ENCODE assay signal across 8 cellular contexts in genomic region chrX:50204364-50204899, GRCh38. TPM values are rescaled to one million over a fixed set of nuclear protein-coding genes. Genes with fewer than 3 reads are reported as not detected.
DNase-seq lines count a peak whose midpoint lies in the region; ATAC-seq and TF ChIP-seq lines count a peak whose summit lies in the region.

CCNB3 (plus strand) TSS chrX:50204765; CDS start chrX:50285164, 80,399 bp downstream.

- no peak for TF ChIP-seq POLR2A in testis (IDR thresholded peaks at IDR 0.05)

- in situ Hi-C loops in GM23248 (cut with MboI): no loop called here

- H3K27me3 ChIP-seq in GM23248 (replicated peaks; ENCODE audit: insufficient read depth) (no peaks in the 10 kb centered on the region), KMS-11 (ENCODE audit: insufficient read depth, low read depth) (no peaks in the 10 kb centered on the region), testis (no peaks in the 10 kb centered on the region)

- no peaks in the 10 kb centered on the region for H3K9me2 ChIP-seq in GM23248 (ENCODE audit: insufficient read depth)

- H3K4me3 ChIP-seq in GM23248 (peak within 1 kb of the TSS; percentile 66), KMS-11 (IDR thresholded peaks at IDR 0.05; ENCODE audit: insufficient read depth, low read depth, low read length) (no peak within 1 kb of the TSS), foreskin fibroblast (ENCODE audit: low read depth in 1 of 2, low read length in 2 of 2) (peak within 1 kb of the TSS; percentile 33 to 46), testis (peak within 1 kb of the TSS in 1 of 2 donors; percentile 39)

- H3K36me3 ChIP-seq in ES-I3 (ENCODE audit: insufficient read depth, low read length) (no peaks in the 10 kb centered on the region; the same call in 1 of the 2 replicates), GM23248 (ENCODE audit: low read depth) (no peaks in the 10 kb centered on the region), KMS-11 (ENCODE audit: insufficient read depth) (no peaks in the 10 kb centered on the region), testis (ENCODE audit: low read depth, missing control alignments) (no peaks in the 10 kb centered on the region)

- H3K79me2 ChIP-seq in GM23248 (ENCODE audit: insufficient read depth) (no peaks in the 10 kb centered on the region), KMS-11 (ENCODE audit: insufficient read depth, low read depth) (no peaks in the 10 kb centered on the region)

- H3K27ac ChIP-seq in GM23248 (no peak within 1 kb of the TSS), KMS-11 (peak within 1 kb of the TSS; percentile 65), testis (peak within 1 kb of the TSS in 1 of 2 donors; percentile 45)

- no peaks in the 10 kb centered on the region for H3K9me3 ChIP-seq in ES-I3 (ENCODE audit: control insufficient read depth, insufficient read depth, low read length)
- H3K9me3 ChIP-seq in GM23248 (ENCODE audit: low read depth): no peaks in the 10 kb centered on the region
- no peaks in the 10 kb centered on the region for H3K9me3 ChIP-seq in testis

- H2AFZ ChIP-seq in GM23248 (peak within 1 kb of the TSS; percentile 88), KMS-11 (ENCODE audit: low read depth) (peak within 1 kb of the TSS; percentile 62)

- intact Hi-C loops in testis (cut with DNase I; ENCODE audit: low total_unique reads): no loop called here

- H3F3A ChIP-seq in GM23248 (ENCODE audit: insufficient read depth): no peaks in the 10 kb centered on the region

- peak; percentile 81 for ATAC-seq in omental fat pad (ENCODE audit: low FRiP score)

- H3K9ac ChIP-seq in ES-I3 (ENCODE audit: low read depth, low read length) (peak within 1 kb of the TSS; percentile 44), GM23248 (peak within 1 kb of the TSS; percentile 63), KMS-11 (peak within 1 kb of the TSS; percentile 75; the same call in 1 of the 2 replicates)

- H4K20me1 ChIP-seq in GM23248 (ENCODE audit: insufficient read depth): no peaks in the 10 kb centered on the region
- H4K20me1 ChIP-seq in KMS-11 (ENCODE audit: insufficient read depth): no peaks in the 10 kb centered on the region

- DNase-seq in GM23248: peak; percentile 74
- DNase-seq in RPMI8226: peak; percentile 70
- peak; percentile 46 for DNase-seq in activated effector memory CD4-positive, alpha-beta T cell treated with Interleukin-2 at 50 U/mL for 16 hours
- DNase-seq in foreskin fibroblast: peak; percentile 45 to 72
- DNase-seq in omental fat pad (ENCODE audit: low spot score): peak; percentile 39
- peak; percentile 80 for DNase-seq in testis

- WGBS in GM23248 (ENCODE audit: low coverage in 1 of 2, low lambda C conversion rate in 2 of 2, missing lambda C conversion rate in 2 of 2), 2 experiments: 0 to 1% methylated on average over 11 to 19 of the region's 19 CpGs
- 1 to 5% methylated on average over 13 to 19 of the region's 19 CpGs for WGBS in testis, 2 donors

- H3K4me2 ChIP-seq in GM23248 (ENCODE audit: unreplicated experiment) (peak within 1 kb of the TSS; percentile 79), KMS-11 (peak within 1 kb of the TSS; percentile 60)

- H3K4me1 ChIP-seq in ES-I3 (ENCODE audit: insufficient read depth, low read length) (peaks cover 22% of the 10 kb centered on the region), GM23248 (ENCODE audit: insufficient read depth) (0 out of 2 replicates have a peak, but pooled peaks cover 2% of the 10 kb centered on the region), KMS-11 (ENCODE audit: low read depth, poor library complexity, severe bottlenecking) (peaks cover 6% of the 10 kb centered on the region), testis (no peaks in the 10 kb centered on the region)

- TF ChIP-seq CTCF in KMS-11 (conservative IDR thresholded peaks at IDR 0.05; ENCODE audit: low read depth, low read length): peak; percentile 82
- peak; percentile 50 for TF ChIP-seq CTCF in foreskin fibroblast (IDR thresholded peaks at IDR 0.05; ENCODE audit: low read depth, low read length)
- no peak for TF ChIP-seq CTCF in omental fat pad (IDR thresholded peaks at IDR 0.05)
- peak; percentile 52 to 72 (median 58) for TF ChIP-seq CTCF in testis (IDR thresholded peaks at IDR 0.05)

RNA-seq across cellular contexts. Expression of gene CCNB3, which starts in this region (rescaled TPM):
- total RNA-seq in GM23248 (2014; rRNA removed; shearing (Covaris generic)): not detected in 2 replicates
- polyA plus RNA-seq in GM23248 (2016; fragmentation: Nextera tagmentation; extraction: Ambion mirVana) (0.04 and 0.29 TPM in 2 replicates), testis (ENCODE audit: insufficient read depth, low read depth, low replicate concordance) (10.7 TPM)
- total RNA-seq in omental fat pad (1 to 10 TPM in 1 of 4 donors, under 1 TPM in 3; 0.28 to 1.7 (median 0.49) TPM), testis (10 to 100 TPM; 15.4 to 33.9 TPM)

Comparison
In these comparisons a context has a peak if more than half of its experiments do, and no peak if none do; other contexts are left out.
1. RNA of gene CCNB3 (total RNA-seq): 15.4 to 33.9 TPM in testis; 0.28 to 1.7 TPM in omental fat pad and not detected in GM23248; every median in the first group is over 4 times any median in the second.
2. Peak in DNase-seq, H3K4me3 ChIP-seq, H3K9ac ChIP-seq and H3K4me2 ChIP-seq in GM23248; RNA of the gene not detected or under 1 TPM.
3. CTCF ChIP-seq: peak in KMS-11 (single experiment), foreskin fibroblast (single experiment) and testis (3 of 3); none in omental fat pad (0 of 3).
4. Peak in every context shown above with its lines, with median percentiles within 50 percentile points of each other: H3K9ac ChIP-seq and DNase-seq.